ENCODE assay signal across 8 cellular contexts in the genomic region with DNA sequence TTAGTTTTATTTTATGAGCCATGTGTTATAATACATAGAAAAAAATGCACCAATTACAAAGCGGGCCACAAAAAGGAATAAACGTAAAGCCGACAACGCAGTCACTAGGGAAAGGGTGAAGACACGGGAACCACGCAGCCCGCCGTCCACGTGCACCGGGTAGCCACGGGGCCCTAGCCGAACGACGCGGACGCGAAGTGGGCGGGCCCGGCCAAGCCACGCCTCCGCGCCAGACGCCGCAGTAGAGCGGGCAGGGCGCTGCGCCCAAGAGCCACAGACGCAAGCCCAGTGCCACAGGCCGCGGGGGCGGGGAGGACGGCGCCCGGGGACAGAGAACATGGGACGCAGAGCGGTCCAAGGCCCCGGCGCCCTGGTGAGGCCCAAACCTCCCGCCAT. TPM values are rescaled to one million over a fixed set of nuclear protein-coding genes. Genes with fewer than 3 reads are reported as not detected.
DNase-seq lines count a peak whose midpoint lies in the region; ATAC-seq and TF ChIP-seq lines count a peak whose summit lies in the region.

DUSP28 (plus strand) TSS at position 274 of the 396 bp plus-strand sequence. CDS start 328 bp downstream, outside the sequence.

- H3K27me3 Mint-ChIP-seq in neural crest cell (ENCODE audit: low read depth): no peaks in the 10 kb centered on the region

- peak; percentile 75 for DNase-seq in Jurkat, Clone E6-1 (ENCODE audit: low read depth, low spot score)
- DNase-seq in RWPE1 (ENCODE audit: low spot score) (peak; percentile 83), fibroblast of villous mesenchyme (ENCODE audit: low read depth) (peak; percentile 90), neural crest cell (ENCODE audit: low read depth, low spot score) (peak; percentile 69), stromal cell of bone marrow (ENCODE audit: low read depth) (peak; percentile 73)
- DNase-seq in activated effector memory CD4-positive, alpha-beta T cell treated with Interleukin-2 at 50 U/mL for 16 hours: peak; percentile 87

- POLR2A ChIA-PET in RWPE1 (lab: Yijun Ruan, JAX; ENCODE audit: low non-redundant PET): interaction anchor here (1.0 kb wide), 1 partner anchor 26 kb away, joined by 8 read pairs; the partner anchor contains the start of gene CAPN10

- H3K4me3 Mint-ChIP-seq in neural crest cell: peak within 1 kb of the TSS; percentile 95

- ATAC-seq in GM21619 (IDR thresholded peaks at IDR 0.05; ENCODE audit: unreplicated experiment): peak; percentile 57

- no peaks in the 10 kb centered on the region for H3K9me3 Mint-ChIP-seq in neural crest cell

- peak within 1 kb of the TSS; percentile 71 for H3K4me2 ChIP-seq in DOHH2 (ENCODE audit: low read length)

- no peak for TF ChIP-seq CTCF in DOHH2 (IDR thresholded peaks at IDR 0.05; ENCODE audit: low read depth, low read length, poor library complexity, severe bottlenecking)
- TF ChIP-seq CTCF in RWPE1 (conservative IDR thresholded peaks at IDR 0.05; ENCODE audit: low read depth): no peak
- TF ChIP-seq CTCF in fibroblast of villous mesenchyme (IDR thresholded peaks at IDR 0.05; ENCODE audit: insufficient read depth, low read depth, low read length): no peak
- TF ChIP-seq CTCF in neural crest cell (conservative IDR thresholded peaks at IDR 0.05): no peak

- H3K4me3 ChIP-seq in DOHH2 (ENCODE audit: low read length) (peak within 1 kb of the TSS; percentile 93), fibroblast of villous mesenchyme (ENCODE audit: low read depth, low read length) (peak within 1 kb of the TSS; percentile 76)
- peak within 1 kb of the TSS; percentile 82 for H3K4me3 ChIP-seq in Jurkat, Clone E6-1 (ENCODE audit: low read length)

- H3K79me2 ChIP-seq in DOHH2 (ENCODE audit: control insufficient read depth, low read length): peaks cover 94% of the 10 kb centered on the region

- CTCF ChIA-PET in RWPE1 (lab: Yijun Ruan, JAX): no interaction called here

- peaks cover 16% of the 10 kb centered on the region for H3F3A ChIP-seq in DOHH2 (ENCODE audit: control insufficient read depth, insufficient read depth)

- peaks cover 54% of the 10 kb centered on the region for H3K4me1 ChIP-seq in DOHH2 (ENCODE audit: control insufficient read depth, low read length)

- no peaks in the 10 kb centered on the region for H4K20me1 ChIP-seq in DOHH2 (ENCODE audit: control insufficient read depth, insufficient read depth, low read depth, low read length)

- no peaks in the 10 kb centered on the region for H3K9me2 ChIP-seq in DOHH2 (replicated peaks; ENCODE audit: control insufficient read depth, low read length)

- no peaks in the 10 kb centered on the region for H3K9me3 ChIP-seq in DOHH2 (ENCODE audit: control insufficient read depth, insufficient read depth, low read length)

- H3K27ac ChIP-seq in DOHH2 (ENCODE audit: low read depth, low read length): peak within 1 kb of the TSS; percentile 88
- peak within 1 kb of the TSS; percentile 95 for H3K27ac ChIP-seq in RWPE1

- no peaks in the 10 kb centered on the region for H3K36me3 Mint-ChIP-seq in neural crest cell (ENCODE audit: low read depth)

- H3K36me3 ChIP-seq in DOHH2 (ENCODE audit: control insufficient read depth, low read length): peaks cover 79% of the 10 kb centered on the region

- H3K27me3 ChIP-seq in DOHH2 (ENCODE audit: control insufficient read depth, low read length): no peaks in the 10 kb centered on the region

- H3K4me1 Mint-ChIP-seq in neural crest cell: peaks cover 40% of the 10 kb centered on the region

- peak within 1 kb of the TSS; percentile 44 for H3K27ac Mint-ChIP-seq in neural crest cell (ENCODE audit: unreplicated experiment)

RNA-seq across cellular contexts. Expression of gene DUSP28, which starts in this region (rescaled TPM):
- polyA plus RNA-seq in Jurkat, Clone E6-1 (2012; ENCODE audit: insufficient read depth, insufficient read length): 8.4 TPM
- 3.5 and 4.5 TPM in 2 replicates for total RNA-seq in fibroblast of villous mesenchyme
- total RNA-seq in neural crest cell: 5.0 and 6.1 TPM in 2 replicates

Comparison
In these comparisons a context has a peak if more than half of its experiments do, and no peak if none do; other contexts are left out.
1. Peak in every context shown above with its lines: DNase-seq, ATAC-seq, H3K4me3 ChIP-seq and H3K27ac ChIP-seq.